8 cellular contexts compared by ENCODE assay signal in genomic region chr2:74587664-74588277, GRCh38. TPM values are rescaled to one million over a fixed set of nuclear protein-coding genes. Genes with fewer than 3 reads are reported as not detected.
A peak's percentile ranks its signal among the peaks of the same experiment; 100 is the strongest.
DNase-seq lines count a peak whose midpoint lies in the region; ATAC-seq lines count a peak whose summit lies in the region.

No MANE protein-coding gene starts in this region.

- H3K4me1 ChIP-seq in effector memory CD4-positive, alpha-beta T cell (ENCODE audit: control insufficient read depth, insufficient read depth, low read length, poor library complexity, severe bottlenecking), result no peaks in the 10 kb centered on the region

- no peaks in the 10 kb centered on the region for H3K36me3 ChIP-seq in effector memory CD4-positive, alpha-beta T cell (ENCODE audit: control insufficient read depth, insufficient read depth, low read length)

- peaks cover 8% of the 10 kb centered on the region for H3K27me3 ChIP-seq in effector memory CD4-positive, alpha-beta T cell (replicated peaks; ENCODE audit: control insufficient read depth, insufficient read depth, low read length, poor library complexity, severe bottlenecking)

- ATAC-seq in GM18861 (IDR thresholded peaks at IDR 0.05; ENCODE audit: unreplicated experiment) (peak; percentile 56), HG03378 (IDR thresholded peaks at IDR 0.05; ENCODE audit: unreplicated experiment) (peak; percentile 66)

- H3K4me3 ChIP-seq in effector memory CD4-positive, alpha-beta T cell (ENCODE audit: insufficient read depth, low read depth, low read length, poor library complexity, severe bottlenecking), result no peak overlapping the region

- no peaks in the 10 kb centered on the region for H3K9me3 ChIP-seq in effector memory CD4-positive, alpha-beta T cell (ENCODE audit: control insufficient read depth, low read length)

- DNase-seq in AG08395 (ENCODE audit: low spot score) (peak; percentile 82), NCI-H748 treated with DMSO at 0.1 percent for 48 hours (lab: John Stamatoyannopoulos, UW) (peak; percentile 6), lung microvascular endothelial cell (ENCODE audit: low read depth in 2 of 2) (peak; percentile 73 to 82)
- DNase-seq in activated CD4-positive, alpha-beta T cell treated with anti-CD3 and anti-CD28 coated beads, Interleukin-2, amount 50 U/mL, for 24 hours (ENCODE audit: low read depth in 1 of 2, low spot score in 1 of 2), result peak; percentile 22 to 43
- peak; percentile 10 to 39 (median 21) for DNase-seq in effector memory CD4-positive, alpha-beta T cell
- DNase-seq in stimulated activated CD8-positive, alpha-beta memory T cell treated with anti-CD3 and anti-CD28 coated beads, Interleukin-7, amount 100 ng/mL, for 1 hour (ENCODE audit: low read depth in 2 of 2), result peak; percentile 14 to 30

- no peak overlapping the region for H3K27ac ChIP-seq in effector memory CD4-positive, alpha-beta T cell (ENCODE audit: insufficient read depth, low read length, poor library complexity, severe bottlenecking)

RNA-seq across cellular contexts. Expression of gene DOK1, which starts 33.3 kb away (rescaled TPM):
- total RNA-seq in lung microvascular endothelial cell, result 19.0 and 22.0 TPM in 2 replicates

RNA-seq across cellular contexts. Expression of gene LOXL3, which starts 34.0 kb away (rescaled TPM):
- 0.65 and 1.2 TPM in 2 replicates for total RNA-seq in lung microvascular endothelial cell

RNA-seq across cellular contexts. Expression of gene HTRA2, which starts 58.0 kb away (rescaled TPM):
- 35.3 and 38.1 TPM in 2 replicates for total RNA-seq in lung microvascular endothelial cell

RNA-seq across cellular contexts. Expression of gene AUP1, which starts 58.3 kb away (rescaled TPM):
- total RNA-seq in lung microvascular endothelial cell, result 70.2 and 138 TPM in 2 replicates

Comparison
In these comparisons a context has a peak if more than half of its experiments do, and no peak if none do; other contexts are left out.
1. DNase-seq: peak in every context shown above with its lines; median percentile 82 in AG08395; 78 in lung microvascular endothelial cell; 32 in activated CD4-positive, alpha-beta T cell treated with anti-CD3 and anti-CD28 coated beads, Interleukin-2, amount 50 U/mL, for 24 hours; 22 in stimulated activated CD8-positive, alpha-beta memory T cell treated with anti-CD3 and anti-CD28 coated beads, Interleukin-7, amount 100 ng/mL, for 1 hour; 21 in effector memory CD4-positive, alpha-beta T cell; 6 in NCI-H748 treated with DMSO at 0.1 percent for 48 hours.